8 cellular contexts compared by ENCODE assay signal in genomic region chr10:58266003-58266825, GRCh38. TPM values are rescaled to one million over a fixed set of nuclear protein-coding genes. Genes with fewer than 3 reads are reported as not detected.
DNase-seq lines count a peak whose midpoint lies in the region; ATAC-seq and TF ChIP-seq lines count a peak whose summit lies in the region.

No MANE protein-coding gene starts in this region.

- 3 to 8% (median 6%) methylated on average over 14 of the region's 14 CpGs for WGBS in adrenal gland, 4 donors

- intact Hi-C loops in adrenal gland (cut with DNase I), result no loop called here

- H3K27me3 ChIP-seq in adrenal gland, result no peaks in the 10 kb centered on the region
- H3K27me3 ChIP-seq in iPS-20b (ENCODE audit: insufficient read depth, low read length), result peaks cover 16% of the 10 kb centered on the region

- DNase-seq in EL (peak; percentile 74), NAMALWA (ENCODE audit: low spot score) (peak; percentile 84), adrenal gland (peak in 4 of 7 donors; percentile 21 to 40 (median 22)), GOT3 (lab: John Stamatoyannopoulos, UW) (no peak), NCI-H1092 treated with DMSO at 0.1 percent for 48 hours (lab: John Stamatoyannopoulos, UW) (no peak)

- ATAC-seq in GM21717 (IDR thresholded peaks at IDR 0.05; ENCODE audit: unreplicated experiment), result peak; percentile 25

- TF ChIP-seq POLR2A in adrenal gland (IDR thresholded peaks at IDR 0.05), result no peak

- H3K4me1 ChIP-seq in adrenal gland (replicated peaks in 1 of 2) (peaks cover 0 to 28% of the 10 kb centered on the region in 2 donors), iPS-20b (ENCODE audit: insufficient read depth, low read length) (peaks cover 29% of the 10 kb centered on the region)

- H3K36me3 ChIP-seq in adrenal gland (replicated peaks in 1 of 2) (no peaks in the 10 kb centered on the region), iPS-20b (ENCODE audit: insufficient read depth, low read depth, low read length) (no peaks in the 10 kb centered on the region)

- no peak for TF ChIP-seq CTCF in adrenal gland (IDR thresholded peaks at IDR 0.05)

- no peaks in the 10 kb centered on the region for H3K9me3 ChIP-seq in adrenal gland (replicated peaks in 1 of 3)
- H3K9me3 ChIP-seq in iPS-20b (ENCODE audit: insufficient read depth, low read depth, low read length), result no peaks in the 10 kb centered on the region

- H3K9ac ChIP-seq in iPS-20b (ENCODE audit: low read depth, low read length), result peak overlapping the region; percentile 23; the same call in 1 of the 2 replicates

- peak overlapping the region; percentile 93 to 96 (median 94) for H3K27ac ChIP-seq in adrenal gland
- no peak overlapping the region for H3K27ac ChIP-seq in iPS-20b (ENCODE audit: low read length)
- H3K27ac ChIP-seq in skin epidermis, result peak overlapping the region in 20 of 21 experiments; percentile 84 to 100 (median 95)

- H3K4me3 ChIP-seq in adrenal gland (peak overlapping the region in 3 of 4 donors; percentile 4 to 74 (median 71)), iPS-20b (ENCODE audit: low read length) (peak overlapping the region; percentile 96), skin epidermis (peak overlapping the region; percentile 60 to 90 (median 78))

RNA-seq across cellular contexts. Expression of gene IPMK, which starts 1.5 kb away (rescaled TPM):
- total RNA-seq in adrenal gland, result 1 to 10 TPM; 2.0 to 6.6 (median 5.1) TPM
- polyA plus RNA-seq in adrenal gland, result 1 to 10 TPM; 1.0 to 4.6 (median 1.3) TPM

RNA-seq across cellular contexts. Expression of gene CISD1, which starts 2.7 kb away (rescaled TPM):
- 10 to 100 TPM; 11.0 to 63.1 (median 40.4) TPM for total RNA-seq in adrenal gland
- 100 to 1,000 TPM in 1 of 3 donors, 10 to 100 TPM in 2; 10.5 to 138 (median 11.6) TPM for polyA plus RNA-seq in adrenal gland

Comparison
In these comparisons a context has a peak if more than half of its experiments do, and no peak if none do; other contexts are left out.
1. DNase-seq: peak in EL (single experiment), NAMALWA (single experiment) and adrenal gland (4 of 7); none in GOT3 (single experiment) and NCI-H1092 treated with DMSO at 0.1 percent for 48 hours (single experiment).
2. Peak in every context shown above with its lines, with median percentiles within 50 percentile points of each other: H3K4me3 ChIP-seq.